1 cellular context compared by ENCODE assay signal in the genomic region with DNA sequence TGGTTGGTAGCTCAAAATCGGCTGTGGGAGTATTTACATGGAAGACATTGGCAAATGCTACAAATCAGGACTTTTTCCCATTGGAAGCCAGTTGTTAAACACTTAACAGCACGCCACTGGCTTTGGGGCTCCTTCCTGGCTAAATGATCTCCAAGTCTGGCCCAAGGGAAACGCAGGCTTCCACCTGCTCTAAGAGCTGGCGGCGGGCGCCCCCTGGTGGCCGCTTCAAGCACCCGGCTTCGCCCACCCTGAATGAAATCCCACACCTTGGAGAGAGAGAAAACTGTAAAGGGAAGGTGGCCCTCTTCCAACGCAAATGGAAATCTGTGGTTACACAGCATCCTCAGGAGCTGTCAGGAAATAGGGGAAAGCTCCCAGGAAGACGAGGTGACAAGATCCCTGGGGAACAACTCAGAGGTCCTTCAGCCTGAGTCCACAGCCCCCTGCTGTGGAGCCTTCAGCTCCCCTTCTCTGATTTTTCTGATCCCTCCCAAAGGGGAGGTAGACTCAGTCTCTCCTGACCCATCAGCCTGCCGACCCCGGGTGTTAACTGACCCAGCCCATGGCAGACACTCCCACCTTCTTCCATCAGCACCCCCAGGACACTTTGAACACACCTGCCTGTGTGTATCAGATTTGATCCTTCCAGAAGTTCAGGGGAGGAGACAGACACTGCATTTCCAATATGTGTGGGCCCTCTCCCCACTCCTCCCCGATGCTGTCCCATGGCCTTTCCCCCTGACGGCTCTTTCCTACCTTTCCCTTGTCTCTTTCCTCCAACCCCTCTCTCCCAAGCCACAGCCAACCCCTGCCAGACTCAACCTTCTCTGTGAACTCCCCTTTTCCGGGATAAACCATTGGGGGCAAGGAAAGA.
TF ChIP-seq lines count a peak whose summit lies in the region.

No MANE protein-coding gene starts in this region.

TF ChIP-seq in H1, 55 proteins besides CTCF, POLR2A, EP300 and RAD21:
- TF ChIP-seq JUN (IDR thresholded peaks at IDR 0.05; ENCODE audit: low read depth, low read length) (0 out of 2 replicates have a peak, but pooled peaks have one; percentile 12), BCL11A (IDR thresholded peaks at IDR 0.05; ENCODE audit: low read depth in 2 of 2, low read length in 2 of 2) (no peak), BRCA1 (IDR thresholded peaks at IDR 0.05; ENCODE audit: low read depth, low read length) (peak; percentile 45; the same call in 1 of the 2 replicates), KDM4A (IDR thresholded peaks at IDR 0.05; ENCODE audit: low read depth, low read length, severe bottlenecking) (no peak), YY1 (IDR thresholded peaks at IDR 0.05; ENCODE audit: low read depth, low read length) (0 out of 2 replicates have a peak, but pooled peaks have one; percentile 28)
